In the genomic region with DNA sequence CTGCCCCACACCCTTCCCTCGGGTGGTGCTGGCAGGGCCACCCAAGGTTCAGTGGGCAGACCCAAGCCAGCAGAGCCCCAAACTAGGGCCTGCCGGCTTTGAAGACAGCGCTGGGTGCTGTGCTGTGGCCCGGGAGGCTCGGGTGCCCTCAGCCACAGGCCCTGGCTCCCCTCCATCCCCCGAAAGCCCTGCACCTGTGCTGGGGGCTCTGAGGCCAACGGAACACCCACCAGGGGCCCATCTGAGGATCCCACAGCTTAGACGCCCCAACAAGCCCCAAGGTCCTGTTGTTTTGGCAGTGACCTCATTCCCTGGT, we compare ENCODE assay signal across 11 cellular contexts. TPM values are rescaled to one million over a fixed set of nuclear protein-coding genes. Genes with fewer than 3 reads are reported as not detected.
A peak's percentile ranks its signal among the peaks of the same experiment; 100 is the strongest.
DNase-seq lines count a peak whose midpoint lies in the region; ATAC-seq lines count a peak whose summit lies in the region.
"Had no signal": no experiment of that assay in that cellular context is flagged by ENCODE, and none has a peak within 500 bp of the region (broad histone marks: within the 10 kb centered on the region; RNA-seq: fewer than 3 reads in every experiment).

No MANE protein-coding gene starts in this region.

- peaks cover 47% of the 10 kb centered on the region for H3K4me1 Mint-ChIP-seq in T-helper 2 cell treated with Interferon-gamma antibody and Interleukin-4, amounts not matched to agents 5 μg/mL and 100 μg/mL, for 36 hours (ENCODE audit: low read depth)

- H3K27me3 ChIP-seq in SJSA1 (replicated peaks): no peaks in the 10 kb centered on the region

- H3K4me3 ChIP-seq in SJSA1: no peak overlapping the region
- peak overlapping the region in 1 of 7 experiments; percentile 9 for H3K4me3 ChIP-seq in skin epidermis

- H3K27ac Mint-ChIP-seq in T-helper 2 cell treated with Interferon-gamma antibody and Interleukin-4, amounts not matched to agents 5 μg/mL and 100 μg/mL, for 36 hours: peak overlapping the region; percentile 80

- peaks cover 78% of the 10 kb centered on the region for H3K4me1 ChIP-seq in SJSA1 (replicated peaks)

- no peaks in the 10 kb centered on the region for H3K9me3 ChIP-seq in SJSA1 (replicated peaks)

- H3K27me3 Mint-ChIP-seq in T-helper 2 cell treated with Interferon-gamma antibody and Interleukin-4, amounts not matched to agents 5 μg/mL and 100 μg/mL, for 36 hours (ENCODE audit: low read depth): no peaks in the 10 kb centered on the region

- H3K36me3 ChIP-seq in SJSA1: 0 out of 2 replicates have a peak, but pooled peaks cover 5% of the 10 kb centered on the region

- no peaks in the 10 kb centered on the region for H3K9me3 Mint-ChIP-seq in T-helper 2 cell treated with Interferon-gamma antibody and Interleukin-4, amounts not matched to agents 5 μg/mL and 100 μg/mL, for 36 hours

- peaks cover 39% of the 10 kb centered on the region for H3K36me3 Mint-ChIP-seq in T-helper 2 cell treated with Interferon-gamma antibody and Interleukin-4, amounts not matched to agents 5 μg/mL and 100 μg/mL, for 36 hours (ENCODE audit: low read depth)

- H3K4me3 Mint-ChIP-seq in T-helper 2 cell treated with Interferon-gamma antibody and Interleukin-4, amounts not matched to agents 5 μg/mL and 100 μg/mL, for 36 hours: peak overlapping the region; percentile 65

- H3K27ac ChIP-seq in SJSA1 (peak overlapping the region; percentile 86), skin epidermis (peak overlapping the region in 19 of 21 experiments; percentile 40 to 91 (median 72))

- peak; percentile 56 for ATAC-seq in esophagus mucosa

- no peak for DNase-seq in T-helper 2 cell treated with Interferon-gamma antibody and Interleukin-4, amounts not matched to agents 5 μg/mL and 100 μg/mL, for 36 hours (ENCODE audit: low spot score)
- DNase-seq in T-helper 2 cell (no peak), SJSA1 (ENCODE audit: low read depth in 1 of 2, low spot score in 2 of 2) (no peak), cerebellar nuclear complex (lab: John Stamatoyannopoulos, UW) (no peak), DMS79 (lab: John Stamatoyannopoulos, UW) (no peak), AML-193 (lab: John Stamatoyannopoulos, UW) (no peak)
- DNase-seq: mesenchymal stem cell; NCI-H1930; NK-92 treated with Interleukin-12 subunit alpha and Interleukin-12 subunit beta, amount 100 ng/mL, for 24 hours had no signal

RNA-seq across cellular contexts. Expression of a gene that starts 8.6 kb away (rescaled TPM):
- 116 and 120 TPM in 2 replicates for total RNA-seq in SJSA1 (2014; rRNA removed; shearing (Covaris generic))
- total RNA-seq in esophagus mucosa: 7.1 TPM

RNA-seq across cellular contexts. Expression of a gene that starts 27.7 kb away (rescaled TPM):
- 25.5 and 31.6 TPM in 2 replicates for total RNA-seq in SJSA1 (2014; rRNA removed; shearing (Covaris generic))
- total RNA-seq in esophagus mucosa: 27.2 TPM

RNA-seq across cellular contexts. Expression of a gene that starts 38.6 kb away (rescaled TPM):
- total RNA-seq in SJSA1 (2014; rRNA removed; shearing (Covaris generic)): 403 and 590 TPM in 2 replicates
- 67.1 TPM for total RNA-seq in esophagus mucosa

Comparison
In these comparisons a context has a peak if more than half of its experiments do, and no peak if none do; other contexts are left out.
1. RNA of a gene that starts 8.6 kb away (total RNA-seq): 116 to 120 TPM in SJSA1; 7.1 TPM in esophagus mucosa (single experiment); every median in the first group is over 10 times any median in the second.